Comparison of ENCODE assay signal across 22 cellular contexts in genomic region chr7:7235347-7235746, GRCh38.
"Had no signal": no experiment of that assay in that cellular context is flagged by ENCODE, and none has a peak within 500 bp of the region (broad histone marks: within the 10 kb centered on the region; RNA-seq: fewer than 3 reads in every experiment).

No MANE protein-coding gene starts in this region.

- H3K9me3 ChIP-seq: body of pancreas, pancreas, thyroid gland had no signal

- H3K27me3 ChIP-seq: body of pancreas, gastroesophageal sphincter, pancreas, thyroid gland had no signal

- DNase-seq: activated B cell treated with CpG ODN at 0.5 μM for 24 hours; activated CD4-positive, alpha-beta T cell treated with anti-CD3 and anti-CD28 coated beads for 36 hours; activated CD4-positive, alpha-beta T cell treated with anti-CD3 and anti-CD28 coated beads, Interleukin-2, amount 50 U/mL, for 48 hours; activated effector memory CD4-positive, alpha-beta T cell treated with Interleukin-2 at 50 U/mL for 16 hours; activated naive CD4-positive, alpha-beta T cell treated with anti-CD3 and anti-CD28 coated beads for 36 hours; activated naive CD8-positive, alpha-beta T cell treated with anti-CD3 and anti-CD28 coated beads, Interleukin-2, amount 10 ng/mL, durations not matched to agents 7 days and 5 days; activated T-cell treated with anti-CD3 and anti-CD28 coated beads, Interleukin-2, amount 50 U/mL, for 48 hours; amygdala; body of pancreas; effector CD4-positive, alpha-beta T cell; head of caudate nucleus; hypothalamus; left ventricle myocardium superior; pancreas; right cardiac atrium; stimulated activated CD4-positive, alpha-beta T cell treated with anti-CD3 and anti-CD28 coated beads, Interleukin-12 subunit alpha, Interleukin-12 subunit beta, amount 100 ng/mL, for 4 hours; stimulated activated CD4-positive, alpha-beta T cell treated with anti-CD3 and anti-CD28 coated beads, Interleukin-4, amount 100 ng/mL, for 4 hours; substantia nigra; T-helper 1 cell; T-helper 9 cell; thyroid gland had no signal

- H3K36me3 ChIP-seq: thyroid gland had no signal

- H3K4me1 ChIP-seq: body of pancreas, pancreas had no signal

- H3K27ac ChIP-seq: body of pancreas, gastroesophageal sphincter, pancreas, thyroid gland had no signal

- H3K4me3 ChIP-seq: body of pancreas, gastroesophageal sphincter, pancreas, thyroid gland had no signal

- ATAC-seq: activated CD4-positive, alpha-beta T cell treated with anti-CD3 and anti-CD28 coated beads for 36 hours; body of pancreas; gastroesophageal sphincter; left ventricle myocardium superior; right cardiac atrium had no signal
